26 cellular contexts compared by ENCODE assay signal in genomic region chr6:162491637-162492036, GRCh38.
DNase-seq lines count a peak whose midpoint lies in the region; ATAC-seq, FAIRE-seq and TF ChIP-seq lines count a peak whose summit lies in the region.
"Had no signal": no experiment of that assay in that cellular context is flagged by ENCODE, and none has a peak within 500 bp of the region (broad histone marks: within the 10 kb centered on the region; RNA-seq: fewer than 3 reads in every experiment).

No MANE protein-coding gene starts in this region.

- FAIRE-seq in bronchial epithelial cell (lab: Jason Lieb, UNC), result peak; percentile 76
- FAIRE-seq in GM12891 (lab: Jason Lieb, UNC), result no peak
- FAIRE-seq: A549, D721Med, GM12878, GM18507 had no signal

- no peak overlapping the region for H3K4me2 ChIP-seq in neuronal stem cell (ENCODE audit: insufficient read depth, low read length, poor library complexity, severe bottlenecking)
- H3K4me2 ChIP-seq: A549; BLaER1 treated with 17β-estradiol and CSF1 and Interleukin-3, amounts not matched to agents 10 nM and 100 nM; GM23338 had no signal

- H3K27ac ChIP-seq in neuronal stem cell (replicated peaks; ENCODE audit: low read length) (no peak overlapping the region), prostate gland (no peak overlapping the region)
- H3K27ac ChIP-seq: A549; BLaER1 treated with 17β-estradiol and CSF1 and Interleukin-3, amounts not matched to agents 10 nM and 100 nM had no signal

- no peak for TF ChIP-seq POLR2A in prostate gland (IDR thresholded peaks at IDR 0.05)
- no peak for TF ChIP-seq POLR2A in GM12891 (IDR thresholded peaks at IDR 0.05; ENCODE audit: low read depth, low read length)

- H2BK15ac ChIP-seq in neuronal stem cell (ENCODE audit: low read length), result no peak overlapping the region

- peak overlapping the region; percentile 90 for H3K14ac ChIP-seq in neuronal stem cell (ENCODE audit: low read length)

- H3K4me3 ChIP-seq in bronchial epithelial cell (ENCODE audit: low read depth, low read length) (no peak overlapping the region), neuronal stem cell (ENCODE audit: low read length in 2 of 2) (no peak overlapping the region), prostate gland (no peak overlapping the region)
- H3K4me3 ChIP-seq: A549; BLaER1 treated with 17β-estradiol and CSF1 and Interleukin-3, amounts not matched to agents 10 nM and 100 nM; GM12878; GM23338 had no signal

- ATAC-seq in Right ventricle myocardium superior (ENCODE audit: poor library complexity), result peak; percentile 74
- peak; percentile 81 for ATAC-seq in left ventricle myocardium superior
- ATAC-seq: A549, GM12878, GM23338, HCT116 had no signal

- WGBS in neuronal stem cell (ENCODE audit: extremely low coverage in 2 of 2, insufficient read length in 2 of 2, insufficient replicate concordance in 1 of 2), 2 donors, result no CpG with 5 or more reads among the region's 9 CpGs
- WGBS in prostate gland, result 92% methylated on average over 9 of the region's 9 CpGs

- H2BK12ac ChIP-seq in neuronal stem cell (ENCODE audit: low read length), result peak overlapping the region; percentile 33

- H4K91ac ChIP-seq in neuronal stem cell (ENCODE audit: low read depth, low read length, poor library complexity), result no peak overlapping the region

- no peaks in the 10 kb centered on the region for H3K36me3 ChIP-seq in bronchial epithelial cell (ENCODE audit: control insufficient read depth, insufficient read depth, low read length)
- no peaks in the 10 kb centered on the region for H3K36me3 ChIP-seq in neuronal stem cell (replicated peaks in 1 of 2; ENCODE audit: control insufficient read depth in 2 of 2, insufficient read depth in 2 of 2, low read length in 2 of 2)
- no peaks in the 10 kb centered on the region for H3K36me3 ChIP-seq in prostate gland
- H3K36me3 ChIP-seq: BE2C; BLaER1 treated with 17β-estradiol and CSF1 and Interleukin-3, amounts not matched to agents 10 nM and 100 nM had no signal

- H3K79me1 ChIP-seq in neuronal stem cell (ENCODE audit: low read depth, low read length), result no peaks in the 10 kb centered on the region

- H2BK120ac ChIP-seq in neuronal stem cell (ENCODE audit: low read depth, low read length), result no peak overlapping the region

- peak overlapping the region; percentile 91 for H2AK5ac ChIP-seq in neuronal stem cell (ENCODE audit: low read depth, low read length)

- DNase-seq in Right ventricle myocardium superior (no peak), cardiac septum (ENCODE audit: low spot score) (no peak), bronchial epithelial cell (ENCODE audit: low read depth) (no peak), left ventricle myocardium superior (peak; percentile 44), neuronal stem cell (ENCODE audit: low spot score) (no peak), cerebellar nuclear complex (lab: John Stamatoyannopoulos, UW) (no peak), prostate gland (ENCODE audit: low spot score) (no peak), GM12891 (ENCODE audit: insufficient read length, low spot score) (no peak)
- DNase-seq: 8988T; ACHN; AML-193; BE2C; CD4-positive, alpha-beta T cell; CD8-positive, alpha-beta memory T cell; DMS 273 treated with DMSO at 0.1 percent for 48 hours; DMS79; EL; GDM1; H9 had no signal

- H2AFZ ChIP-seq in neuronal stem cell (ENCODE audit: low read length), result no peak overlapping the region
- H2AFZ ChIP-seq: GM23338 had no signal

- H4K8ac ChIP-seq in neuronal stem cell (ENCODE audit: low read depth, low read length), result no peak overlapping the region

- H3K27me3 ChIP-seq in bronchial epithelial cell (ENCODE audit: control insufficient read depth, insufficient read depth, low read length) (no peaks in the 10 kb centered on the region), neuronal stem cell (ENCODE audit: control insufficient read depth in 3 of 3, insufficient read depth in 3 of 3, low read depth in 1 of 3, low read length in 3 of 3) (no peaks in the 10 kb centered on the region), prostate gland (replicated peaks; ENCODE audit: insufficient read depth) (no peaks in the 10 kb centered on the region)
- H3K27me3 ChIP-seq: BE2C; BLaER1 treated with 17β-estradiol and CSF1 and Interleukin-3, amounts not matched to agents 10 nM and 100 nM had no signal

- H3K4ac ChIP-seq in neuronal stem cell (ENCODE audit: low read length), result no peak overlapping the region

- H3K23ac ChIP-seq in neuronal stem cell (ENCODE audit: low read depth, low read length, poor library complexity), result peak overlapping the region; percentile 87

- H3K9ac ChIP-seq in neuronal stem cell (ENCODE audit: low read depth, low read length, poor library complexity), result no peak overlapping the region
- H3K9ac ChIP-seq: BLaER1 treated with 17β-estradiol and CSF1 and Interleukin-3, amounts not matched to agents 10 nM and 100 nM had no signal

- H3K4me1 ChIP-seq in neuronal stem cell (ENCODE audit: control insufficient read depth in 2 of 2, insufficient read depth in 1 of 2, low read depth in 1 of 2, low read length in 2 of 2) (peaks cover 5 to 22% of the 10 kb centered on the region in 2 donors), prostate gland (replicated peaks) (no peaks in the 10 kb centered on the region)
- H3K4me1 ChIP-seq: A549, BE2C had no signal

- TF ChIP-seq CTCF in bronchial epithelial cell (IDR thresholded peaks at IDR 0.05; ENCODE audit: insufficient read depth, low read length, severe bottlenecking) (no peak), prostate gland (IDR thresholded peaks at IDR 0.05) (no peak)

- H2BK5ac ChIP-seq in neuronal stem cell (ENCODE audit: low read length), result no peak overlapping the region

- H3K9me3 ChIP-seq in neuronal stem cell (replicated peaks in 1 of 2; ENCODE audit: control insufficient read depth in 2 of 2, insufficient read depth in 1 of 2, low read depth in 1 of 2, low read length in 2 of 2), result peaks cover 5 to 15% of the 10 kb centered on the region in 2 donors
- no peaks in the 10 kb centered on the region for H3K9me3 ChIP-seq in prostate gland
- H3K9me3 ChIP-seq: A549; BE2C; BLaER1 treated with 17β-estradiol and CSF1 and Interleukin-3, amounts not matched to agents 10 nM and 100 nM had no signal

- H3K18ac ChIP-seq in neuronal stem cell (ENCODE audit: low read length), result peak overlapping the region; percentile 74

- intact Hi-C loops in Right ventricle myocardium superior (cut with DNase I), result no loop called here
- intact Hi-C loops in cardiac septum (cut with DNase I), result no loop called here
- intact Hi-C loops in left ventricle myocardium superior (cut with micrococcal nuclease), result no loop called here
- intact Hi-C loops in prostate gland (cut with DNase I), result no loop called here

TF ChIP-seq in GM12891, 5 proteins besides CTCF, POLR2A, EP300 and RAD21:
- TF ChIP-seq PAX5 (IDR thresholded peaks at IDR 0.05; ENCODE audit: insufficient read depth, low read length, severe bottlenecking), result no peak
- no peak for TF ChIP-seq TAF1 (IDR thresholded peaks at IDR 0.05; ENCODE audit: low read depth, low read length)
- no peak for TF ChIP-seq POU2F2 (IDR thresholded peaks at IDR 0.05; ENCODE audit: low read depth, low read length)
- no peak for TF ChIP-seq SPI1 (IDR thresholded peaks at IDR 0.05; ENCODE audit: low read depth, low read length)
- no peak for TF ChIP-seq POLR2AphosphoS5 (IDR thresholded peaks at IDR 0.05; ENCODE audit: low read depth, low read length)
